In genomic region chr7:135669774-135670173, GRCh38 we compare ENCODE assay signal across 1 cellular context.
TF ChIP-seq lines count a peak whose summit lies in the region.

No MANE protein-coding gene starts in this region.

TF ChIP-seq in IMR-90, 13 proteins besides CTCF, POLR2A, EP300 and RAD21:
- TF ChIP-seq MAFK (IDR thresholded peaks at IDR 0.05; ENCODE audit: low read depth, low read length), result peak; percentile 58
- TF ChIP-seq CHD1 (IDR thresholded peaks at IDR 0.05; ENCODE audit: low read depth, low read length), result no peak
- TF ChIP-seq FOS (IDR thresholded peaks at IDR 0.05; ENCODE audit: low read depth, low read length), result no peak
TF ChIP-seq in IMR-90: peak in this region for 1.
